8 cellular contexts compared by ENCODE assay signal in genomic region chr3:71681224-71681668, GRCh38. TPM values are rescaled to one million over a fixed set of nuclear protein-coding genes. Genes with fewer than 3 reads are reported as not detected.
DNase-seq lines count a peak whose midpoint lies in the region; ATAC-seq and TF ChIP-seq lines count a peak whose summit lies in the region.

No MANE protein-coding gene starts in this region.

- TF ChIP-seq CTCF in 22Rv1 (IDR thresholded peaks at IDR 0.05) (peak; percentile 88), GM13976 (IDR thresholded peaks at IDR 0.05; ENCODE audit: borderline replicate concordance, control extremely low read depth, extremely low read depth, insufficient read depth, missing control alignments) (peak; percentile 37), adrenal gland (IDR thresholded peaks at IDR 0.05) (peak; percentile 14 to 61 (median 46)), right atrium auricular region (IDR thresholded peaks at IDR 0.05) (peak; percentile 30 to 73), psoas muscle (IDR thresholded peaks at IDR 0.05) (peak; percentile 50)

- ATAC-seq in psoas muscle (peak in 3 of 4 donors; percentile 49 to 77 (median 53)), GM19328 (IDR thresholded peaks at IDR 0.05; ENCODE audit: unreplicated experiment) (no peak)

- H3K36me3 ChIP-seq in adrenal gland (replicated peaks in 1 of 2) (no peaks in the 10 kb centered on the region), right atrium auricular region (no peaks in the 10 kb centered on the region), psoas muscle (ENCODE audit: insufficient read depth in 1 of 2, low read depth in 1 of 2) (peaks cover 0 to 23% of the 10 kb centered on the region in 2 donors)

- intact Hi-C loops in adrenal gland (cut with DNase I) = no loop called here
- intact Hi-C loops in psoas muscle (cut with DNase I) = no loop called here

- no peak overlapping the region for H3K4me3 ChIP-seq in adrenal gland
- H3K4me3 ChIP-seq in right atrium auricular region = no peak overlapping the region
- no peak overlapping the region for H3K4me3 ChIP-seq in psoas muscle

- 50 to 61% (median 58%) methylated on average over 7 of the region's 7 CpGs for WGBS in adrenal gland, 4 donors
- WGBS in psoas muscle, 3 donors = 46 to 63% (median 48%) methylated on average over 7 of the region's 7 CpGs

- TF ChIP-seq POLR2A in adrenal gland (IDR thresholded peaks at IDR 0.05) = no peak

- DNase-seq in GM13976 (ENCODE audit: low spot score) (no peak), NCI-H510A (lab: John Stamatoyannopoulos, UW) (peak; percentile 19), adrenal gland (peak; percentile 28 to 80 (median 52)), right atrium auricular region (ENCODE audit: low spot score) (peak; percentile 70), psoas muscle (peak; percentile 51 to 69), DMS79 treated with DMSO at 0.1 percent for 48 hours (lab: John Stamatoyannopoulos, UW) (no peak)

- in situ Hi-C loops in GM13976 (cut with MboI; ENCODE audit: low sequenced_read_pairs, unreplicated experiment) = no loop called here

- no peaks in the 10 kb centered on the region for H3K27me3 ChIP-seq in adrenal gland
- H3K27me3 ChIP-seq in right atrium auricular region = no peaks in the 10 kb centered on the region
- H3K27me3 ChIP-seq in psoas muscle (ENCODE audit: insufficient read depth in 3 of 3, low read length in 2 of 3) = no peaks in the 10 kb centered on the region

- H3K9me3 ChIP-seq in adrenal gland (replicated peaks in 1 of 3) (no peaks in the 10 kb centered on the region), right atrium auricular region (no peaks in the 10 kb centered on the region), psoas muscle (no peaks in the 10 kb centered on the region)

- H3K27ac ChIP-seq in 22Rv1 = no peak overlapping the region
- peak overlapping the region in 1 of 5 donors; percentile 38 for H3K27ac ChIP-seq in adrenal gland
- peak overlapping the region in 1 of 2 donors; percentile 26 for H3K27ac ChIP-seq in right atrium auricular region
- no peak overlapping the region for H3K27ac ChIP-seq in psoas muscle

- H3K4me1 ChIP-seq in adrenal gland (replicated peaks in 1 of 2) (peaks cover 15 to 23% of the 10 kb centered on the region in 2 donors), right atrium auricular region (peaks cover 4 to 13% of the 10 kb centered on the region in 2 donors), psoas muscle (no peaks in the 10 kb centered on the region)

RNA-seq across cellular contexts. Expression of gene EIF4E3, which starts 44.0 kb away (rescaled TPM):
- 10 to 100 TPM in 5 of 8 donors, 1 to 10 TPM in 3; 4.4 to 16.1 (median 12.2) TPM for total RNA-seq in adrenal gland
- polyA plus RNA-seq in adrenal gland = 10 to 100 TPM in 1 of 3 donors, 1 to 10 TPM in 2; 5.0 to 13.1 (median 7.9) TPM
- total RNA-seq in right atrium auricular region = 10 to 100 TPM; 18.2 to 23.3 TPM
- total RNA-seq in psoas muscle = 10 to 100 TPM; 38.5 to 57.3 (median 49.8) TPM
- polyA plus RNA-seq in psoas muscle = 10 to 100 TPM; 10.3 to 60.1 (median 25.1) TPM

Comparison
In these comparisons a context has a peak if more than half of its experiments do, and no peak if none do; other contexts are left out.
1. CTCF ChIP-seq: peak in every context shown above with its lines; median percentile 88 in 22Rv1; 52 in right atrium auricular region; 50 in psoas muscle; 46 in adrenal gland; 37 in GM13976.
2. DNase-seq: peak in NCI-H510A (single experiment), adrenal gland (7 of 7), right atrium auricular region (single experiment) and psoas muscle (2 of 2); none in GM13976 (single experiment) and DMS79 treated with DMSO at 0.1 percent for 48 hours (single experiment).